In the genomic region with DNA sequence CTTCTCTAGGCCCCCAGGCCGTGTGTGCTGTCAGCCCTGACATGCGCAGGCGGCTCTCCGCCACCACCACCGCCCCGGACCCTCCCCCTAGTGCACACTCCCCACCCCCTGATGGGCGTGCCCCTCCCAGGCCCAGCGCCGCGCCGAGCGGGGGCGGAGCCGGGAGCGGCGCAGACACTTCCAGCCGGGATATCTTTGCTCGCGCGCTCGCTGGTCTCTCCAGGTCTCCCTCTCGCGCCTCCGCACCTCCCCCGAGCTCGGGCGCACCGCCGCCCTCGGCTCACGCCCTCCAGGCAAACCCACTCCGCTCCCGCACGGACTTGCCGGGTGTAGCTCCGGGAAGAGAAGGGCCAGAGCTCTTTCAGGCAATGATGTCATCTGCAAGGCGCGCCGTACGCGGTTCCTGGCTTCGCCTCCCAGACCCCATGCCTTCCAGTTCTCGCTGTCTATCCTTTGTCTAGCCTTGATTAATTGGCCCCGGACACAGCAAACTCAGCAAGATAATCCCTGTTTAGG, we compare ENCODE assay signal across 8 cellular contexts. TPM values are rescaled to one million over a fixed set of nuclear protein-coding genes. Genes with fewer than 3 reads are reported as not detected.
DNase-seq lines count a peak whose midpoint lies in the region; TF ChIP-seq lines count a peak whose summit lies in the region.

A gene with protein sequence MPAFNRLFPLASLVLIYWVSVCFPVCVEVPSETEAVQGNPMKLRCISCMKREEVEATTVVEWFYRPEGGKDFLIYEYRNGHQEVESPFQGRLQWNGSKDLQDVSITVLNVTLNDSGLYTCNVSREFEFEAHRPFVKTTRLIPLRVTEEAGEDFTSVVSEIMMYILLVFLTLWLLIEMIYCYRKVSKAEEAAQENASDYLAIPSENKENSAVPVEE (minus strand): TSS at position 59 of the 516 bp plus-strand sequence. CDS start 823 bp downstream, outside the sequence.

- no peak for TF ChIP-seq CTCF in GM13976 (IDR thresholded peaks at IDR 0.05; ENCODE audit: borderline replicate concordance, control extremely low read depth, extremely low read depth, insufficient read depth, missing control alignments)
- no peak for TF ChIP-seq CTCF in fibroblast of lung (conservative IDR thresholded peaks at IDR 0.05 in 1 of 2, IDR thresholded peaks at IDR 0.05 in 1 of 2; ENCODE audit: low read depth in 1 of 2, low read length in 2 of 2)
- no peak for TF ChIP-seq CTCF in tibial artery (IDR thresholded peaks at IDR 0.05)

- peak; percentile 95 for DNase-seq in 8988T
- DNase-seq in GM13976 (ENCODE audit: low spot score) = peak; percentile 73
- peak; percentile 64 for DNase-seq in NCI-H187 treated with DMSO at 0.1 percent for 48 hours (lab: John Stamatoyannopoulos, UW)
- DNase-seq in activated CD4-positive, alpha-beta memory T cell treated with anti-CD3 and anti-CD28 coated beads for 36 hours = peak; percentile 15
- DNase-seq in fibroblast of lung (ENCODE audit: low read depth in 2 of 2) = peak; percentile 60 to 81
- peak in 1 of 2 donors; percentile 24 for DNase-seq in tibial artery
- no peak for DNase-seq in pons (ENCODE audit: low spot score)

- H3K4me3 ChIP-seq in fibroblast of lung (replicated peaks in 1 of 4; ENCODE audit: control extremely low read depth in 1 of 4, insufficient read depth in 1 of 4, low read depth in 3 of 4, low read length in 4 of 4) (peak within 1 kb of the TSS; percentile 37 to 57 (median 45)), muscle layer of colon (ENCODE audit: low read depth in 1 of 2, low read length in 2 of 2) (peak within 1 kb of the TSS; percentile 24 to 55), tibial artery (peak within 1 kb of the TSS; percentile 34 to 50)

- H3K9me3 Mint-ChIP-seq in activated CD4-positive, alpha-beta memory T cell treated with anti-CD3 and anti-CD28 coated beads for 36 hours = peaks cover 7% of the 10 kb centered on the region

- peak within 1 kb of the TSS; percentile 88 for H3K4me2 ChIP-seq in fibroblast of lung (ENCODE audit: extremely low read depth, insufficient read depth, low read length)

- H3K27ac ChIP-seq in fibroblast of lung (ENCODE audit: insufficient read depth, low read length) = no peak within 1 kb of the TSS
- H3K27ac ChIP-seq in muscle layer of colon (ENCODE audit: low read depth, low read length) = no peak within 1 kb of the TSS
- no peak within 1 kb of the TSS for H3K27ac ChIP-seq in tibial artery

- H4K20me1 ChIP-seq in fibroblast of lung (ENCODE audit: control insufficient read depth, extremely low read depth, insufficient read depth, low read length) = no peaks in the 10 kb centered on the region

- CTCF ChIA-PET in activated CD4-positive, alpha-beta memory T cell treated with anti-CD3 and anti-CD28 coated beads for 36 hours (lab: Charles Lee) = interaction anchor here (0.9 to 3.0 kb wide), 6 partner anchors 10 to 407 kb away, joined by 3 to 13 read pairs (median 4); no protein-coding TSS in a partner anchor

- no peaks in the 10 kb centered on the region for H3K36me3 Mint-ChIP-seq in activated CD4-positive, alpha-beta memory T cell treated with anti-CD3 and anti-CD28 coated beads for 36 hours

- H3K36me3 ChIP-seq in fibroblast of lung (ENCODE audit: control insufficient read depth, insufficient read depth, low read length) (no peaks in the 10 kb centered on the region), muscle layer of colon (ENCODE audit: insufficient read depth, low read length) (no peaks in the 10 kb centered on the region), tibial artery (no peaks in the 10 kb centered on the region)

- H3K9me3 ChIP-seq in fibroblast of lung (ENCODE audit: control insufficient read depth, insufficient read depth, low read depth, low read length) (no peaks in the 10 kb centered on the region), muscle layer of colon (ENCODE audit: low read length) (no peaks in the 10 kb centered on the region), tibial artery (no peaks in the 10 kb centered on the region)

- H3K4me3 Mint-ChIP-seq in activated CD4-positive, alpha-beta memory T cell treated with anti-CD3 and anti-CD28 coated beads for 36 hours = peak within 1 kb of the TSS; percentile 44

- peak within 1 kb of the TSS; percentile 88 for H2AFZ ChIP-seq in fibroblast of lung (ENCODE audit: low read length)

- H3K27me3 ChIP-seq in fibroblast of lung (ENCODE audit: control insufficient read depth, insufficient read depth, low read length) = peaks cover 7% of the 10 kb centered on the region
- peaks cover 17 to 31% of the 10 kb centered on the region in 2 donors for H3K27me3 ChIP-seq in muscle layer of colon (ENCODE audit: control insufficient read depth in 1 of 2, insufficient read depth in 2 of 2, low read length in 2 of 2)
- H3K27me3 ChIP-seq in tibial artery = peaks cover 0 to 44% of the 10 kb centered on the region in 2 donors

- H3K9ac ChIP-seq in fibroblast of lung (ENCODE audit: insufficient read depth, low read length) = no peak within 1 kb of the TSS
- H3K9ac ChIP-seq in muscle layer of colon (ENCODE audit: low read length) = no peak within 1 kb of the TSS

- no peak within 1 kb of the TSS for H3K27ac Mint-ChIP-seq in activated CD4-positive, alpha-beta memory T cell treated with anti-CD3 and anti-CD28 coated beads for 36 hours

- H3K27me3 Mint-ChIP-seq in activated CD4-positive, alpha-beta memory T cell treated with anti-CD3 and anti-CD28 coated beads for 36 hours = peaks cover 35% of the 10 kb centered on the region

- intact Hi-C loops in activated CD4-positive, alpha-beta memory T cell treated with anti-CD3 and anti-CD28 coated beads for 36 hours (cut with micrococcal nuclease) = no loop called here
- intact Hi-C loops in tibial artery (cut with DNase I; ENCODE audit: low total_unique reads) = no loop called here

- H3K79me2 ChIP-seq in fibroblast of lung (ENCODE audit: control insufficient read depth, insufficient read depth, low read length) = no peaks in the 10 kb centered on the region

- in situ Hi-C loops in GM13976 (cut with MboI; ENCODE audit: low sequenced_read_pairs, unreplicated experiment) = no loop called here

- peaks cover 12% of the 10 kb centered on the region for H3K4me1 Mint-ChIP-seq in activated CD4-positive, alpha-beta memory T cell treated with anti-CD3 and anti-CD28 coated beads for 36 hours (ENCODE audit: low read depth)

- no peaks in the 10 kb centered on the region for H3K4me1 ChIP-seq in fibroblast of lung (ENCODE audit: control insufficient read depth, extremely low read depth, insufficient read depth, low read length)
- peaks cover 11% of the 10 kb centered on the region for H3K4me1 ChIP-seq in muscle layer of colon (ENCODE audit: insufficient read depth, low read length)
- H3K4me1 ChIP-seq in tibial artery = peaks cover 0 to 18% (median 13%) of the 10 kb centered on the region in 4 donors

- POLR2A ChIA-PET in activated CD4-positive, alpha-beta memory T cell treated with anti-CD3 and anti-CD28 coated beads for 36 hours (lab: Charles Lee) = no interaction called here

RNA-seq across cellular contexts. Expression of the gene that starts here (rescaled TPM):
- total RNA-seq in activated CD4-positive, alpha-beta memory T cell treated with anti-CD3 and anti-CD28 coated beads for 36 hours = not detected
- under 0.01 TPM in 2 replicates for total RNA-seq in fibroblast of lung
- polyA plus RNA-seq in fibroblast of lung = 0.03 TPM in 2 replicates
- 0.08 TPM in 1 of 2 replicates, not detected in the other for polyA plus RNA-seq in fibroblast of lung (2012)
- not detected in 2 replicates for polyA minus RNA-seq in fibroblast of lung (ENCODE audit: low replicate concordance)

Comparison
In these comparisons a context has a peak if more than half of its experiments do, and no peak if none do; other contexts are left out.
1. Peak in DNase-seq in activated CD4-positive, alpha-beta memory T cell treated with anti-CD3 and anti-CD28 coated beads for 36 hours; RNA of the gene not detected or under 1 TPM.
2. Peak in DNase-seq, H3K4me3 ChIP-seq and H3K4me2 ChIP-seq in fibroblast of lung; RNA of the gene not detected or under 1 TPM.